In the genomic region with DNA sequence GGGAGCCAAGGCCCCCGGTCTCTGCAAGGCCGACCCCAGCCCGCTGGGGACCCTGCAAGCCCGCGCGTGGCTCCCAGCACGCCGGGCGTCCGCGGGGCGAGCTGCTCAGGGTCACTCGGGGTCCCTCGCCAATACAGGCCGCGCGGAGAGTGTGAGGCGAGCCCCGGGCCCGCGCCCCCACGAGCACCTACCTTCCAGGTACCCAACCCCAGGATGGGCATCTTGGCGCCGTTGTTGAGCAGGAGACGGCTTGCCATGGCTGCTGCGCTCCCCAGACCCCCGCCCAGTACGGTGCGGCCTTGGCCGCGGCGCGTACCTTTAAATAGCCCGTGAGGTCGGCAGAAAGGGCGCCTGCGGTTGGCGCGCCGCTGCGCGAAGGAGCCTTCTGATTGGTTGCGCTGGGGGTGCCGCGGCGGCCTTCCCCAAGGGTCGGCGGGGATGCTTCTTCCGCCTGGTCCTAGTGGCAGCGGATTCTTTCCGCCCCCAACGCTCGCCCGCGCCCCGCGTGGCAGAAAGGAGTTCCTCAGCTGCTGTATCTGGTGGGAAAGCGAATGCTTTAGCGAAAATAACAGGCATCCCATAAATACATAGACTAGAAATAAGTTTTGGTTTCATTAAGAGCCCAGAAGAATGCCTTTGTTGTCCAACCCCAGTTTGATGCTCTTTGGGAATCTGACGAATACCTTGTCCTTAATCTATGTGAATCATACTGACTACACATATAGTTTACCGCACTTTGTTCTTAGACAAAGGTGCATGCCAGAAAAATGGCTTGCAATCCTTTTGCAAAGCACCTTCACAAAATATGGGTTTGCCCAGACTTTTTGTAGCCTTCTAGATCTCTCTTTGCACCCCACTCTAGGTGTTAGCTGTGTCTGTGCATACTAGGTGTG, we compare ENCODE assay signal across 7 cellular contexts. TPM values are rescaled to one million over a fixed set of nuclear protein-coding genes. Genes with fewer than 3 reads are reported as not detected.
DNase-seq lines count a peak whose midpoint lies in the region; ATAC-seq and TF ChIP-seq lines count a peak whose summit lies in the region.

A gene (minus strand): TSS at position 295 of the 893 bp plus-strand sequence. CDS start 38 bp downstream, at position 257.

- H3K27me3 ChIP-seq in WERI-Rb-1 (ENCODE audit: insufficient read depth, low read depth, severe bottlenecking) (no peaks in the 10 kb centered on the region), mammary epithelial cell (ENCODE audit: insufficient read depth, low read length) (no peaks in the 10 kb centered on the region), iPS-20b (ENCODE audit: insufficient read depth, low read length) (peaks cover 11% of the 10 kb centered on the region), smooth muscle cell (ENCODE audit: low read depth) (no peaks in the 10 kb centered on the region)

- CTCF ChIA-PET in mammary epithelial cell (lab: Charles Lee; ENCODE audit: low non-redundant PET) = interaction anchor here (1.1 kb wide), 1 partner anchor 27 kb away, joined by 5 read pairs; no protein-coding TSS in a partner anchor

- peak within 1 kb of the TSS; percentile 82 for H3K4me2 ChIP-seq in mammary epithelial cell (ENCODE audit: insufficient read depth, low read depth, low read length)
- H3K4me2 ChIP-seq in smooth muscle cell = peak within 1 kb of the TSS; percentile 87

- peak within 1 kb of the TSS; percentile 76 for H3K4me3 ChIP-seq in WERI-Rb-1 (ENCODE audit: low read depth, low read length)
- peak within 1 kb of the TSS; percentile 62 to 71 (median 68) for H3K4me3 ChIP-seq in mammary epithelial cell (replicated peaks in 1 of 3; ENCODE audit: insufficient read depth in 1 of 3, low read depth in 2 of 3, low read length in 3 of 3)
- H3K4me3 ChIP-seq in iPS-20b (ENCODE audit: low read length) = peak within 1 kb of the TSS; percentile 82
- peak within 1 kb of the TSS; percentile 66 for H3K4me3 ChIP-seq in smooth muscle cell

- 1% methylated on average over 12 of the region's 61 CpGs for WGBS in mammary epithelial cell (ENCODE audit: low coverage, missing lambda C conversion rate)
- WGBS in smooth muscle cell (ENCODE audit: low lambda C conversion rate) = 2% methylated on average over 60 of the region's 61 CpGs

- no TSS peak for BruUV-seq in mammary epithelial cell (replicated peaks; lab: Mats Ljungman, UMichigan)

- H3K9ac ChIP-seq in mammary epithelial cell (ENCODE audit: insufficient read depth, low read length) (peak within 1 kb of the TSS; percentile 67), iPS-20b (ENCODE audit: low read depth, low read length) (peak within 1 kb of the TSS; percentile 84; the same call in 1 of the 2 replicates), smooth muscle cell (ENCODE audit: low read depth) (peak within 1 kb of the TSS; percentile 58)

- peak; percentile 57 for TF ChIP-seq POLR2A in GM18505 (IDR thresholded peaks at IDR 0.05; ENCODE audit: borderline replicate concordance, extremely low read depth, insufficient read depth, insufficient read length)

- dilution Hi-C loops in mammary epithelial cell (cut with HindIII; ENCODE audit: low sequenced_read_pairs) = no loop called here

- intact Hi-C loops in mammary epithelial cell (cut with micrococcal nuclease) = loop anchor here (1.0 to 2.0 kb wide), 4 partner anchors 11 to 27 kb away; no protein-coding TSS in a partner anchor

- DNase-seq in NCI-H2107 treated with DMSO at 0.1 percent for 48 hours (lab: John Stamatoyannopoulos, UW; ENCODE audit: unreplicated experiment) (peak; percentile 85), WERI-Rb-1 (peak; percentile 95), mammary epithelial cell (peak; percentile 86), smooth muscle cell (lab: John Stamatoyannopoulos, UW; ENCODE audit: unreplicated experiment) (peak; percentile 56)

- H2AFZ ChIP-seq in mammary epithelial cell (ENCODE audit: low read depth, low read length) = peak within 1 kb of the TSS; percentile 91
- peak within 1 kb of the TSS; percentile 75 for H2AFZ ChIP-seq in smooth muscle cell (ENCODE audit: low read depth)

- H3K36me3 ChIP-seq in WERI-Rb-1 = peaks cover 22% of the 10 kb centered on the region
- peaks cover 3% of the 10 kb centered on the region for H3K36me3 ChIP-seq in mammary epithelial cell (ENCODE audit: insufficient read depth, low read length)
- H3K36me3 ChIP-seq in iPS-20b (ENCODE audit: insufficient read depth, low read depth, low read length) = peaks cover 32% of the 10 kb centered on the region
- no peaks in the 10 kb centered on the region for H3K36me3 ChIP-seq in smooth muscle cell (ENCODE audit: low read depth)

- ATAC-seq in GM18505 (IDR thresholded peaks at IDR 0.05; ENCODE audit: unreplicated experiment) = peak; percentile 96
- peak; percentile 97 for ATAC-seq in HG02970 (IDR thresholded peaks at IDR 0.05; ENCODE audit: low FRiP score, unreplicated experiment)

- H3K27ac ChIP-seq in WERI-Rb-1 = peak within 1 kb of the TSS; percentile 63
- peak within 1 kb of the TSS; percentile 58 for H3K27ac ChIP-seq in mammary epithelial cell (ENCODE audit: insufficient read depth, low read depth, low read length)
- no peak within 1 kb of the TSS for H3K27ac ChIP-seq in iPS-20b (ENCODE audit: low read length)
- H3K27ac ChIP-seq in smooth muscle cell (ENCODE audit: low read depth) = no peak within 1 kb of the TSS

- TF ChIP-seq CTCF in WERI-Rb-1 (IDR thresholded peaks at IDR 0.05; ENCODE audit: low read depth, low read length) (peak; percentile 72), mammary epithelial cell (conservative IDR thresholded peaks at IDR 0.05 in 1 of 2, IDR thresholded peaks at IDR 0.05 in 1 of 2; ENCODE audit: extremely low read depth in 1 of 2, insufficient read depth in 1 of 2, low read depth in 1 of 2, low read length in 2 of 2) (peak; percentile 34 to 57), smooth muscle cell (IDR thresholded peaks at IDR 0.05; ENCODE audit: borderline replicate concordance, insufficient read depth, poor library complexity, severe bottlenecking) (peak; percentile 22)

- H3K9me3 ChIP-seq in WERI-Rb-1 (ENCODE audit: severe bottlenecking) = peaks cover 4% of the 10 kb centered on the region
- H3K9me3 ChIP-seq in mammary epithelial cell (replicated peaks; ENCODE audit: insufficient read depth, low read length) = no peaks in the 10 kb centered on the region
- no peaks in the 10 kb centered on the region for H3K9me3 ChIP-seq in iPS-20b (ENCODE audit: insufficient read depth, low read depth, low read length)
- H3K9me3 ChIP-seq in smooth muscle cell (replicated peaks; ENCODE audit: low read depth) = no peaks in the 10 kb centered on the region

- in situ Hi-C loops in mammary epithelial cell (cut with MboI; ENCODE audit: low sequenced_read_pairs in 2 of 2) = no loop called here

- H4K20me1 ChIP-seq in mammary epithelial cell (ENCODE audit: insufficient read depth, low read length) = no peaks in the 10 kb centered on the region
- no peaks in the 10 kb centered on the region for H4K20me1 ChIP-seq in smooth muscle cell (ENCODE audit: low read depth)

- no peaks in the 10 kb centered on the region for H3F3A ChIP-seq in smooth muscle cell (ENCODE audit: low read depth)

- H3K4me1 ChIP-seq in mammary epithelial cell (ENCODE audit: insufficient read depth, low read length) (peaks cover 19% of the 10 kb centered on the region), iPS-20b (ENCODE audit: insufficient read depth, low read length) (no peaks in the 10 kb centered on the region), smooth muscle cell (ENCODE audit: low read depth) (no peaks in the 10 kb centered on the region)

- H3K79me2 ChIP-seq in mammary epithelial cell (ENCODE audit: insufficient read depth, low read length) = peaks cover 44% of the 10 kb centered on the region
- H3K79me2 ChIP-seq in smooth muscle cell (ENCODE audit: low read depth) = peaks cover 17% of the 10 kb centered on the region

RNA-seq across cellular contexts. Expression of the gene that starts here (rescaled TPM):
- total RNA-seq in mammary epithelial cell = 100 to 1,000 TPM in 1 of 2 donors, 10 to 100 TPM in 1; 78.9 to 137 TPM
- 286 TPM for polyA plus RNA-seq in mammary epithelial cell
- 117 TPM for polyA minus RNA-seq in mammary epithelial cell
- 58.6 and 75.7 TPM in 2 replicates for total RNA-seq in smooth muscle cell
- 122 and 127 TPM in 2 replicates for polyA plus RNA-seq in smooth muscle cell

Comparison
In these comparisons a context has a peak if more than half of its experiments do, and no peak if none do; other contexts are left out.
1. H3K27ac ChIP-seq: peak in WERI-Rb-1 (single experiment) and mammary epithelial cell (single experiment); none in iPS-20b (single experiment) and smooth muscle cell (single experiment).
2. CTCF ChIP-seq: peak in every context shown above with its lines; median percentile 72 in WERI-Rb-1; 46 in mammary epithelial cell; 22 in smooth muscle cell.
3. Peak in every context shown above with its lines, with median percentiles within 50 percentile points of each other: DNase-seq, H3K4me3 ChIP-seq and H3K9ac ChIP-seq.